Comparison of ENCODE assay signal across 15 cellular contexts in genomic region chr5:56501949-56502557, GRCh38.
DNase-seq lines count a peak whose midpoint lies in the region; ATAC-seq lines count a peak whose summit lies in the region.
"Had no signal": no experiment of that assay in that cellular context is flagged by ENCODE, and none has a peak within 500 bp of the region (broad histone marks: within the 10 kb centered on the region; RNA-seq: fewer than 3 reads in every experiment).

No MANE protein-coding gene starts in this region.

- CTCF ChIA-PET in activated CD4-positive, alpha-beta T cell treated with anti-CD3 and anti-CD28 coated beads, Interleukin-2, amount 10 ng/mL, durations not matched to agents 7 days and 5 days (lab: Charles Lee) = no interaction called here

- no peak for DNase-seq in activated CD4-positive, alpha-beta T cell treated with anti-CD3 and anti-CD28 coated beads, Interleukin-2, amount 10 ng/mL, durations not matched to agents 7 days and 5 days
- DNase-seq in activated CD4-positive, alpha-beta T cell treated with anti-CD3 and anti-CD28 coated beads, Interleukin-2, amount 50 U/mL, for 1 hour = no peak
- peak; percentile 3 to 7 for DNase-seq in Kasumi-1 (lab: John Stamatoyannopoulos, UW)
- DNase-seq in myocyte (ENCODE audit: low read depth) = peak; percentile 9
- DNase-seq in NCI-H2029 treated with DMSO at 0.1 percent for 48 hours (lab: John Stamatoyannopoulos, UW) = no peak
- DNase-seq in activated CD4-positive, CD25-positive, alpha-beta regulatory T cell (lab: John Stamatoyannopoulos, UW) = no peak
- DNase-seq: activated CD8-positive, alpha-beta memory T cell treated with anti-CD3 and anti-CD28 coated beads, Interleukin-2, amount 10 ng/mL, durations not matched to agents 7 days and 5 days; anterior cingulate cortex; dorsolateral prefrontal cortex; NCI-H2107; stimulated activated CD8-positive, alpha-beta memory T cell treated with anti-CD3 and anti-CD28 coated beads, Interleukin-4, amount 100 ng/mL, for 48 hours; uterus had no signal

- ATAC-seq in activated T-helper 17 cell treated with anti-CD3 and anti-CD28 coated beads, Interleukin-2, amount 50 U/mL, for 72 hours (replicated peaks) = peak; percentile 72
- no peak for ATAC-seq in GM21447 (IDR thresholded peaks at IDR 0.05; ENCODE audit: unreplicated experiment)
- ATAC-seq: activated CD8-positive, alpha-beta memory T cell treated with anti-CD3 and anti-CD28 coated beads, Interleukin-2, amount 10 ng/mL, durations not matched to agents 7 days and 5 days had no signal

- POLR2A ChIA-PET in activated CD4-positive, alpha-beta T cell treated with anti-CD3 and anti-CD28 coated beads, Interleukin-2, amount 10 ng/mL, durations not matched to agents 7 days and 5 days (lab: Charles Lee) = no interaction called here

- H3K36me3 Mint-ChIP-seq in activated CD4-positive, alpha-beta T cell treated with anti-CD3 and anti-CD28 coated beads, Interleukin-2, amount 10 ng/mL, durations not matched to agents 7 days and 5 days (ENCODE audit: low read depth) = peaks cover 4% of the 10 kb centered on the region
- H3K36me3 Mint-ChIP-seq in activated T-helper 17 cell treated with anti-CD3 and anti-CD28 coated beads, Interleukin-2, amount 50 U/mL, for 72 hours (ENCODE audit: low read depth) = no peaks in the 10 kb centered on the region
- H3K36me3 Mint-ChIP-seq: activated CD8-positive, alpha-beta memory T cell treated with anti-CD3 and anti-CD28 coated beads, Interleukin-2, amount 10 ng/mL, durations not matched to agents 7 days and 5 days had no signal

- peaks cover 22% of the 10 kb centered on the region for H3K9me3 Mint-ChIP-seq in activated CD4-positive, alpha-beta T cell treated with anti-CD3 and anti-CD28 coated beads, Interleukin-2, amount 10 ng/mL, durations not matched to agents 7 days and 5 days
- no peaks in the 10 kb centered on the region for H3K9me3 Mint-ChIP-seq in activated T-helper 17 cell treated with anti-CD3 and anti-CD28 coated beads, Interleukin-2, amount 50 U/mL, for 72 hours

- H3K4me3 Mint-ChIP-seq in activated CD4-positive, alpha-beta T cell treated with anti-CD3 and anti-CD28 coated beads, Interleukin-2, amount 10 ng/mL, durations not matched to agents 7 days and 5 days = no peak overlapping the region
- H3K4me3 Mint-ChIP-seq in activated T-helper 17 cell treated with anti-CD3 and anti-CD28 coated beads, Interleukin-2, amount 50 U/mL, for 72 hours = peak overlapping the region; percentile 21
- H3K4me3 Mint-ChIP-seq: activated CD8-positive, alpha-beta memory T cell treated with anti-CD3 and anti-CD28 coated beads, Interleukin-2, amount 10 ng/mL, durations not matched to agents 7 days and 5 days had no signal

- H3K4me1 Mint-ChIP-seq in activated CD4-positive, alpha-beta T cell treated with anti-CD3 and anti-CD28 coated beads, Interleukin-2, amount 10 ng/mL, durations not matched to agents 7 days and 5 days = peaks cover 24% of the 10 kb centered on the region
- peaks cover 7% of the 10 kb centered on the region for H3K4me1 Mint-ChIP-seq in activated T-helper 17 cell treated with anti-CD3 and anti-CD28 coated beads, Interleukin-2, amount 50 U/mL, for 72 hours

- H3K27me3 Mint-ChIP-seq in activated CD4-positive, alpha-beta T cell treated with anti-CD3 and anti-CD28 coated beads, Interleukin-2, amount 10 ng/mL, durations not matched to agents 7 days and 5 days = no peaks in the 10 kb centered on the region
- no peaks in the 10 kb centered on the region for H3K27me3 Mint-ChIP-seq in activated T-helper 17 cell treated with anti-CD3 and anti-CD28 coated beads, Interleukin-2, amount 50 U/mL, for 72 hours

- peak overlapping the region; percentile 15 for H3K27ac Mint-ChIP-seq in activated CD4-positive, alpha-beta T cell treated with anti-CD3 and anti-CD28 coated beads, Interleukin-2, amount 10 ng/mL, durations not matched to agents 7 days and 5 days
- H3K27ac Mint-ChIP-seq in activated T-helper 17 cell treated with anti-CD3 and anti-CD28 coated beads, Interleukin-2, amount 50 U/mL, for 72 hours = peak overlapping the region; percentile 9
- H3K27ac Mint-ChIP-seq: activated CD8-positive, alpha-beta memory T cell treated with anti-CD3 and anti-CD28 coated beads, Interleukin-2, amount 10 ng/mL, durations not matched to agents 7 days and 5 days; progenitor cell of endocrine pancreas had no signal

Comparison
In these comparisons a context has a peak if more than half of its experiments do, and no peak if none do; other contexts are left out.
1. DNase-seq: peak in Kasumi-1 (2 of 2) and myocyte (single experiment); none in activated CD4-positive, alpha-beta T cell treated with anti-CD3 and anti-CD28 coated beads, Interleukin-2, amount 10 ng/mL, durations not matched to agents 7 days and 5 days (single experiment), activated CD4-positive, alpha-beta T cell treated with anti-CD3 and anti-CD28 coated beads, Interleukin-2, amount 50 U/mL, for 1 hour (single experiment), NCI-H2029 treated with DMSO at 0.1 percent for 48 hours (single experiment) and activated CD4-positive, CD25-positive, alpha-beta regulatory T cell (0 of 4).